Comparison of ENCODE assay signal across 8 cellular contexts in the genomic region with DNA sequence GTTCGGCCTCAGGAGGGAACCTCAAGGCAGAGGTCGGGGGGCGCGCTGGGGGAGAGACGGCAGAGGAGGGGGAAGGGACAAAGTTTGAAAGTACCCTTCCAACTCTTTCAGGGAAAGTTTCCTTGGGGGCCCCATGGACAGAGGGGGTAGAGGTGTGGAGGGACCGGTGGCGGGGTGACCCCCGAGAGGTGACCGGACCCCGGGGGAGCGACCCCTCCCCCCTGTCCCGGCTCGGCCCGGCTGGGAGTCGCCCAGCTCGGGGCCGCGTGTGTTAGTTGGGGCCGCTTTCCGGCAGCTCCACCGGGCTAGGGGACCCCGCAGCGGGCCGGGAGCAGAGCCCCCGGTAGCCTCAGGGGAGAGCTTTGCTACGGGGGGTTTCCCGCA. TPM values are rescaled to one million over a fixed set of nuclear protein-coding genes. Genes with fewer than 3 reads are reported as not detected.
A peak's percentile ranks its signal among the peaks of the same experiment; 100 is the strongest.
DNase-seq lines count a peak whose midpoint lies in the region; ATAC-seq, FAIRE-seq and TF ChIP-seq lines count a peak whose summit lies in the region.

No MANE protein-coding gene starts in this region.

- H4K20me1 ChIP-seq in PC-3 (ENCODE audit: low read length): peaks cover 21% of the 10 kb centered on the region

- H2AFZ ChIP-seq in PC-3 (ENCODE audit: low read length): peak overlapping the region; percentile 34; the same call in 1 of the 2 replicates

- peaks cover 58 to 61% of the 10 kb centered on the region in 2 donors for H3K27me3 Mint-ChIP-seq in CD8-positive, alpha-beta memory T cell

- H3K27ac ChIP-seq in CD8-positive, alpha-beta memory T cell (ENCODE audit: low read depth, low read length): no peak overlapping the region
- H3K27ac ChIP-seq in PC-3 (ENCODE audit: low read length): peak overlapping the region; percentile 66
- H3K27ac ChIP-seq in epithelial cell of prostate: peak overlapping the region; percentile 57
- peak overlapping the region; percentile 51 to 91 (median 86) for H3K27ac ChIP-seq in pancreas

- no peaks in the 10 kb centered on the region for H3K36me3 Mint-ChIP-seq in CD8-positive, alpha-beta memory T cell

- peaks cover 47% of the 10 kb centered on the region for H3K27me3 ChIP-seq in CD8-positive, alpha-beta memory T cell (ENCODE audit: insufficient read depth, low read length, poor library complexity, severe bottlenecking)
- no peaks in the 10 kb centered on the region for H3K27me3 ChIP-seq in PC-3 (ENCODE audit: low read length)
- H3K27me3 ChIP-seq in pancreas: no peaks in the 10 kb centered on the region

- POLR2A ChIA-PET in CD8-positive, alpha-beta memory T cell (lab: Charles Lee): no interaction called here
- POLR2A ChIA-PET in PC-3 (lab: Charles Lee; ENCODE audit: unreplicated experiment): interaction anchor here (0.6 kb wide), 1 partner anchor 1421 kb away, joined by 4 read pairs; no protein-coding TSS in a partner anchor

- CTCF ChIA-PET in CD8-positive, alpha-beta memory T cell (lab: Charles Lee): interaction anchor here (1.9 kb wide), 1 partner anchor 171 kb away, joined by 5 read pairs; no protein-coding TSS in a partner anchor
- CTCF ChIA-PET in PC-3 (lab: Charles Lee): no interaction called here

- ATAC-seq in PC-3 (no peak), pancreas (no peak), HG02852 (IDR thresholded peaks at IDR 0.05; ENCODE audit: unreplicated experiment) (no peak)

- H3F3A ChIP-seq in PC-3 (ENCODE audit: low read length, unreplicated experiment): peaks cover 18% of the 10 kb centered on the region

- H3K4me1 Mint-ChIP-seq in CD8-positive, alpha-beta memory T cell: peaks cover 34 to 59% (median 40%) of the 10 kb centered on the region in 3 donors

- H3K27ac Mint-ChIP-seq in CD8-positive, alpha-beta memory T cell: no peak overlapping the region

- H3K4me1 ChIP-seq in CD8-positive, alpha-beta memory T cell (ENCODE audit: insufficient read depth, low read length): peaks cover 45% of the 10 kb centered on the region
- H3K4me1 ChIP-seq in PC-3 (ENCODE audit: insufficient read depth, low read length): peaks cover 17% of the 10 kb centered on the region
- H3K4me1 ChIP-seq in pancreas: no peaks in the 10 kb centered on the region

- no peaks in the 10 kb centered on the region for H3K36me3 ChIP-seq in CD8-positive, alpha-beta memory T cell (ENCODE audit: insufficient read depth, low read length)
- H3K36me3 ChIP-seq in PC-3 (ENCODE audit: low read depth, low read length) (no peaks in the 10 kb centered on the region), pancreas (no peaks in the 10 kb centered on the region)

- no peak for DNase-seq in CD8-positive, alpha-beta memory T cell
- no peak for DNase-seq in PC-3
- DNase-seq in epithelial cell of prostate (ENCODE audit: low read depth, low spot score): no peak
- DNase-seq in pancreas: peak in 2 of 6 donors; percentile 48 to 59
- no peak for DNase-seq in GM13976 (ENCODE audit: low spot score)
- DNase-seq in stimulated activated CD4-positive, alpha-beta T cell treated with anti-CD3 and anti-CD28 coated beads, Interleukin-4, amount 100 ng/mL, for 4 hours: no peak
- DNase-seq in A172 (ENCODE audit: low spot score): no peak

- no peak overlapping the region for H3K4me3 ChIP-seq in CD8-positive, alpha-beta memory T cell (ENCODE audit: low read length)
- H3K4me3 ChIP-seq in PC-3 (ENCODE audit: low read length): peak overlapping the region; percentile 100
- peak overlapping the region; percentile 40 to 73 (median 50) for H3K4me3 ChIP-seq in pancreas

- H3K9me3 ChIP-seq in CD8-positive, alpha-beta memory T cell (ENCODE audit: low read length): no peaks in the 10 kb centered on the region
- H3K9me3 ChIP-seq in PC-3 (ENCODE audit: low read length) (no peaks in the 10 kb centered on the region), pancreas (no peaks in the 10 kb centered on the region)

- TF ChIP-seq CTCF in PC-3 (conservative IDR thresholded peaks at IDR 0.05; ENCODE audit: low read depth, low read length) (no peak), pancreas (IDR thresholded peaks at IDR 0.05) (no peak), GM13976 (IDR thresholded peaks at IDR 0.05; ENCODE audit: borderline replicate concordance, control extremely low read depth, extremely low read depth, insufficient read depth, missing control alignments) (no peak)

- peak overlapping the region; percentile 22 to 80 (median 58) for H3K4me3 Mint-ChIP-seq in CD8-positive, alpha-beta memory T cell

- peak overlapping the region; percentile 84 for H3K4me2 ChIP-seq in PC-3 (ENCODE audit: low read length)

- H3K9me3 Mint-ChIP-seq in CD8-positive, alpha-beta memory T cell: no peaks in the 10 kb centered on the region

- 1 to 2% methylated on average over 20 to 27 of the region's 27 CpGs for WGBS in pancreas, 2 donors

- in situ Hi-C loops in GM13976 (cut with MboI; ENCODE audit: low sequenced_read_pairs, unreplicated experiment): no loop called here

- peaks cover 30% of the 10 kb centered on the region for H3K79me2 ChIP-seq in PC-3 (ENCODE audit: low read length)

- no peaks in the 10 kb centered on the region for H3K9me2 ChIP-seq in PC-3 (replicated peaks; ENCODE audit: low read length)

- BruUV-seq in PC-3 (replicated peaks; lab: Mats Ljungman, UMichigan): no TSS peak

- peak overlapping the region; percentile 95 for H3K9ac ChIP-seq in PC-3 (ENCODE audit: low read length)

- intact Hi-C loops in PC-3 (cut with micrococcal nuclease) (loop anchor here (10.0 kb wide), 1 partner anchor 120 kb away; the partner anchor contains the start of gene NOL12), pancreas (cut with DNase I) (no loop called here)

- no peak for FAIRE-seq in pancreas (lab: Jason Lieb, UNC)

RNA-seq across cellular contexts. Expression of gene GCAT, which starts 3.2 kb away (rescaled TPM):
- 10 to 100 TPM in 1 of 2 experiments, 1 to 10 TPM in 1; 9.3 to 10.0 TPM for total RNA-seq in CD8-positive, alpha-beta memory T cell
- 1.6 TPM for polyA plus RNA-seq in CD8-positive, alpha-beta memory T cell
- 26.0 and 33.3 TPM in 2 replicates for total RNA-seq in PC-3 (2014; rRNA removed)
- 10 to 100 TPM; 27.1 to 54.8 (median 37.8) TPM for total RNA-seq in pancreas
- 10 to 100 TPM; 30.9 to 62.7 TPM for polyA plus RNA-seq in pancreas
- 8.8 and 11.4 TPM in 2 replicates for total RNA-seq in A172 (2014; rRNA removed; shearing (Covaris generic))

RNA-seq across cellular contexts. Expression of gene GALR3, which starts 18.7 kb away (rescaled TPM):
- total RNA-seq in CD8-positive, alpha-beta memory T cell: not detected
- not detected for polyA plus RNA-seq in CD8-positive, alpha-beta memory T cell
- total RNA-seq in PC-3 (2014; rRNA removed) (not detected in 2 replicates), pancreas (under 1 TPM in 4 of 6 donors, not detected in 2; 0.19 to 0.75 (median 0.42) TPM)
- polyA plus RNA-seq in pancreas: under 1 TPM in 1 of 2 donors, not detected in 1; 0.65 TPM
- total RNA-seq in A172 (2014; rRNA removed; shearing (Covaris generic)): not detected in 2 replicates

RNA-seq across cellular contexts. Expression of gene ANKRD54, which starts 39.6 kb away (rescaled TPM):
- total RNA-seq in CD8-positive, alpha-beta memory T cell: 10 to 100 TPM; 27.6 to 28.7 TPM
- polyA plus RNA-seq in CD8-positive, alpha-beta memory T cell: 11.9 TPM
- 24.9 and 30.1 TPM in 2 replicates for total RNA-seq in PC-3 (2014; rRNA removed)
- 10 to 100 TPM; 11.4 to 18.1 (median 15.2) TPM for total RNA-seq in pancreas
- 10 to 100 TPM; 22.6 to 24.0 TPM for polyA plus RNA-seq in pancreas
- total RNA-seq in A172 (2014; rRNA removed; shearing (Covaris generic)): 22.4 and 30.5 TPM in 2 replicates

RNA-seq across cellular contexts. Expression of gene EIF3L, which starts 44.7 kb away (rescaled TPM):
- 100 to 1,000 TPM; 549 to 556 TPM for total RNA-seq in CD8-positive, alpha-beta memory T cell
- 266 TPM for polyA plus RNA-seq in CD8-positive, alpha-beta memory T cell
- 164 and 218 TPM in 2 replicates for total RNA-seq in PC-3 (2014; rRNA removed)
- total RNA-seq in pancreas: 100 to 1,000 TPM; 267 to 412 (median 348) TPM
- polyA plus RNA-seq in pancreas: 100 to 1,000 TPM; 162 to 242 TPM
- 161 and 170 TPM in 2 replicates for total RNA-seq in A172 (2014; rRNA removed; shearing (Covaris generic))
